In genomic region chr5:142821733-142822487, GRCh38 we compare ENCODE assay signal across 1 cellular context.
A peak's percentile ranks its signal among the peaks of the same experiment; 100 is the strongest.
TF ChIP-seq lines count a peak whose summit lies in the region.

No MANE protein-coding gene starts in this region.

TF ChIP-seq in K562, 482 proteins besides CTCF, POLR2A, EP300 and RAD21 (continued from another document):
- TF ChIP-seq, protein P1, sequence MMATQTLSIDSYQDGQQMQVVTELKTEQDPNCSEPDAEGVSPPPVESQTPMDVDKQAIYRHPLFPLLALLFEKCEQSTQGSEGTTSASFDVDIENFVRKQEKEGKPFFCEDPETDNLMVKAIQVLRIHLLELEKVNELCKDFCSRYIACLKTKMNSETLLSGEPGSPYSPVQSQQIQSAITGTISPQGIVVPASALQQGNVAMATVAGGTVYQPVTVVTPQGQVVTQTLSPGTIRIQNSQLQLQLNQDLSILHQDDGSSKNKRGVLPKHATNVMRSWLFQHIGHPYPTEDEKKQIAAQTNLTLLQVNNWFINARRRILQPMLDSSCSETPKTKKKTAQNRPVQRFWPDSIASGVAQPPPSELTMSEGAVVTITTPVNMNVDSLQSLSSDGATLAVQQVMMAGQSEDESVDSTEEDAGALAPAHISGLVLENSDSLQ (IDR thresholded peaks at IDR 0.05) = no peak
- TF ChIP-seq DEAF1 (CRISPR knock-in tag; IDR thresholded peaks at IDR 0.05) (no peak), HDAC1 (IDR thresholded peaks at IDR 0.05) (no peak), THAP7 (CRISPR knock-in tag; IDR thresholded peaks at IDR 0.05) (no peak), SRF (CRISPR knock-in tag; IDR thresholded peaks at IDR 0.05) (no peak), GATAD2A (IDR thresholded peaks at IDR 0.05) (no peak), DMBX1 (CRISPR knock-in tag; IDR thresholded peaks at IDR 0.05; ENCODE audit: borderline replicate concordance) (no peak), ZFX (CRISPR knock-in tag; IDR thresholded peaks at IDR 0.05) (no peak), E4F1 (CRISPR knock-in tag; IDR thresholded peaks at IDR 0.05; ENCODE audit: borderline replicate concordance) (no peak), SNAPC5 (CRISPR knock-in tag; IDR thresholded peaks at IDR 0.05) (no peak), MEF2A (IDR thresholded peaks at IDR 0.05; ENCODE audit: control insufficient read depth, low read depth, low read length) (no peak), BDP1 (IDR thresholded peaks at IDR 0.05; ENCODE audit: insufficient read depth, insufficient read length) (no peak), ZNF347 (CRISPR knock-in tag; IDR thresholded peaks at IDR 0.05; ENCODE audit: low read depth) (no peak), ZNF212 (CRISPR knock-in tag; IDR thresholded peaks at IDR 0.05) (no peak), SMARCA5 (IDR thresholded peaks at IDR 0.05) (no peak), MAFG (tag; conservative IDR thresholded peaks at IDR 0.05) (0 out of 2 replicates have a peak, but pooled peaks have one; percentile 22), JUNB (CRISPR knock-in tag; conservative IDR thresholded peaks at IDR 0.05) (0 out of 2 replicates have a peak, but pooled peaks have one; percentile 38), ZNF436 (CRISPR knock-in tag; IDR thresholded peaks at IDR 0.05) (no peak), SP2 (IDR thresholded peaks at IDR 0.05; ENCODE audit: extremely low read depth, low read depth, low read length, poor library complexity, severe bottlenecking) (no peak), HDAC3 (IDR thresholded peaks at IDR 0.05; ENCODE audit: borderline replicate concordance, partially characterized antibody) (no peak), HBP1 (CRISPR knock-in tag; IDR thresholded peaks at IDR 0.05) (no peak), ZNF3 (CRISPR knock-in tag; IDR thresholded peaks at IDR 0.05) (no peak), HMG20A (CRISPR knock-in tag; conservative IDR thresholded peaks at IDR 0.05) (no peak)
- TF ChIP-seq, protein P2, sequence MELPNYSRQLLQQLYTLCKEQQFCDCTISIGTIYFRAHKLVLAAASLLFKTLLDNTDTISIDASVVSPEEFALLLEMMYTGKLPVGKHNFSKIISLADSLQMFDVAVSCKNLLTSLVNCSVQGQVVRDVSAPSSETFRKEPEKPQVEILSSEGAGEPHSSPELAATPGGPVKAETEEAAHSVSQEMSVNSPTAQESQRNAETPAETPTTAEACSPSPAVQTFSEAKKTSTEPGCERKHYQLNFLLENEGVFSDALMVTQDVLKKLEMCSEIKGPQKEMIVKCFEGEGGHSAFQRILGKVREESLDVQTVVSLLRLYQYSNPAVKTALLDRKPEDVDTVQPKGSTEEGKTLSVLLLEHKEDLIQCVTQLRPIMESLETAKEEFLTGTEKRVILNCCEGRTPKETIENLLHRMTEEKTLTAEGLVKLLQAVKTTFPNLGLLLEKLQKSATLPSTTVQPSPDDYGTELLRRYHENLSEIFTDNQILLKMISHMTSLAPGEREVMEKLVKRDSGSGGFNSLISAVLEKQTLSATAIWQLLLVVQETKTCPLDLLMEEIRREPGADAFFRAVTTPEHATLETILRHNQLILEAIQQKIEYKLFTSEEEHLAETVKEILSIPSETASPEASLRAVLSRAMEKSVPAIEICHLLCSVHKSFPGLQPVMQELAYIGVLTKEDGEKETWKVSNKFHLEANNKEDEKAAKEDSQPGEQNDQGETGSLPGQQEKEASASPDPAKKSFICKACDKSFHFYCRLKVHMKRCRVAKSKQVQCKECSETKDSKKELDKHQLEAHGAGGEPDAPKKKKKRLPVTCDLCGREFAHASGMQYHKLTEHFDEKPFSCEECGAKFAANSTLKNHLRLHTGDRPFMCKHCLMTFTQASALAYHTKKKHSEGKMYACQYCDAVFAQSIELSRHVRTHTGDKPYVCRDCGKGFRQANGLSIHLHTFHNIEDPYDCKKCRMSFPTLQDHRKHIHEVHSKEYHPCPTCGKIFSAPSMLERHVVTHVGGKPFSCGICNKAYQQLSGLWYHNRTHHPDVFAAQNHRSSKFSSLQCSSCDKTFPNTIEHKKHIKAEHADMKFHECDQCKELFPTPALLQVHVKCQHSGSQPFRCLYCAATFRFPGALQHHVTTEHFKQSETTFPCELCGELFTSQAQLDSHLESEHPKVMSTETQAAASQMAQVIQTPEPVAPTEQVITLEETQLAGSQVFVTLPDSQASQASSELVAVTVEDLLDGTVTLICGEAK (IDR thresholded peaks at IDR 0.05) = no peak
- TF ChIP-seq, protein P2 (CRISPR knock-in tag; IDR thresholded peaks at IDR 0.05) = no peak
- TF ChIP-seq, protein P3, sequence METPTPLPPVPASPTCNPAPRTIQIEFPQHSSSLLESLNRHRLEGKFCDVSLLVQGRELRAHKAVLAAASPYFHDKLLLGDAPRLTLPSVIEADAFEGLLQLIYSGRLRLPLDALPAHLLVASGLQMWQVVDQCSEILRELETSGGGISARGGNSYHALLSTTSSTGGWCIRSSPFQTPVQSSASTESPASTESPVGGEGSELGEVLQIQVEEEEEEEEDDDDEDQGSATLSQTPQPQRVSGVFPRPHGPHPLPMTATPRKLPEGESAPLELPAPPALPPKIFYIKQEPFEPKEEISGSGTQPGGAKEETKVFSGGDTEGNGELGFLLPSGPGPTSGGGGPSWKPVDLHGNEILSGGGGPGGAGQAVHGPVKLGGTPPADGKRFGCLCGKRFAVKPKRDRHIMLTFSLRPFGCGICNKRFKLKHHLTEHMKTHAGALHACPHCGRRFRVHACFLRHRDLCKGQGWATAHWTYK (CRISPR knock-in tag; IDR thresholded peaks at IDR 0.05) = no peak
TF ChIP-seq in K562: peak in this region for 11.
